26 cellular contexts compared by ENCODE assay signal in genomic region chr2:2875831-2876230, GRCh38.
"Had no signal": no experiment of that assay in that cellular context is flagged by ENCODE, and none has a peak within 500 bp of the region (broad histone marks: within the 10 kb centered on the region; RNA-seq: fewer than 3 reads in every experiment).

No MANE protein-coding gene starts in this region.

- H2AFZ ChIP-seq: hepatocyte had no signal

- H3K36me3 ChIP-seq: cardiac muscle cell, esophagus muscularis mucosa, gastroesophageal sphincter, heart left ventricle, lower lobe of right lung, prostate gland, right atrium auricular region, sigmoid colon, stomach, tibial artery had no signal

- H3K9me3 Mint-ChIP-seq: central memory CD8-positive, alpha-beta T cell; natural killer cell treated with Interleukin-12 subunit alpha and Interleukin-12 subunit beta and Interleukin-15 and Interleukin-18, amount 100 ng/mL, for 72 hours; stimulated activated effector memory CD8-positive, alpha-beta T cell treated with anti-CD3 and anti-CD28 coated beads, Interleukin-12 subunit alpha, Interleukin-12 subunit beta, amount 100 ng/mL, for 72 hours; type B pancreatic cell had no signal

- H3K9me3 ChIP-seq: lower lobe of right lung, mucosa of descending colon, prostate gland, right atrium auricular region, sigmoid colon had no signal

- H3K27me3 Mint-ChIP-seq: central memory CD8-positive, alpha-beta T cell; naive B cell; natural killer cell treated with Interleukin-12 subunit alpha and Interleukin-12 subunit beta and Interleukin-15 and Interleukin-18, amount 100 ng/mL, for 72 hours had no signal

- H3K4me3 ChIP-seq: cardiac muscle cell, esophagus muscularis mucosa, gastroesophageal sphincter, heart left ventricle, hepatocyte, lower lobe of right lung, mucosa of descending colon, prostate gland, right atrium auricular region, sigmoid colon, stomach, tibial artery had no signal

- H3K4me1 ChIP-seq: esophagus muscularis mucosa, foreskin keratinocyte, gastroesophageal sphincter, heart left ventricle, lower lobe of right lung, prostate gland, right atrium auricular region, sigmoid colon, stomach, tibial artery had no signal

- H3K4me1 Mint-ChIP-seq: central memory CD8-positive, alpha-beta T cell; stimulated activated effector memory CD8-positive, alpha-beta T cell treated with anti-CD3 and anti-CD28 coated beads, Interleukin-12 subunit alpha, Interleukin-12 subunit beta, amount 100 ng/mL, for 72 hours had no signal

- H3K27ac ChIP-seq: cardiac muscle cell, esophagus muscularis mucosa, foreskin keratinocyte, gastroesophageal sphincter, heart left ventricle, lower lobe of right lung, prostate gland, right atrium auricular region, sigmoid colon, stomach, tibial artery had no signal

- H3K27me3 ChIP-seq: cardiac muscle cell, esophagus muscularis mucosa, foreskin keratinocyte, hepatocyte, right atrium auricular region, sigmoid colon, stomach, tibial artery had no signal

- H3K4me3 Mint-ChIP-seq: central memory CD8-positive, alpha-beta T cell; natural killer cell treated with Interleukin-12 subunit alpha and Interleukin-12 subunit beta and Interleukin-15 and Interleukin-18, amount 100 ng/mL, for 72 hours; stimulated activated effector memory CD8-positive, alpha-beta T cell treated with anti-CD3 and anti-CD28 coated beads, Interleukin-12 subunit alpha, Interleukin-12 subunit beta, amount 100 ng/mL, for 72 hours; type B pancreatic cell had no signal

- H3K79me2 ChIP-seq: hepatocyte had no signal

- H3K36me3 Mint-ChIP-seq: naive B cell; natural killer cell treated with Interleukin-12 subunit alpha and Interleukin-12 subunit beta and Interleukin-15 and Interleukin-18, amount 100 ng/mL, for 72 hours; stimulated activated effector memory CD8-positive, alpha-beta T cell treated with anti-CD3 and anti-CD28 coated beads, Interleukin-12 subunit alpha, Interleukin-12 subunit beta, amount 100 ng/mL, for 72 hours; type B pancreatic cell had no signal

- DNase-seq: cortex of kidney; effector CD4-positive, alpha-beta T cell; foreskin keratinocyte; heart left ventricle; kidney glomerular epithelial cell; left colon; left ventricle myocardium superior; lower lobe of right lung; mucosa of descending colon; naive B cell; sigmoid colon; stimulated activated CD4-positive, alpha-beta T cell treated with anti-CD3 and anti-CD28 coated beads, Interleukin-2, amount 100 ng/mL, for 24 hours; stimulated activated CD4-positive, alpha-beta T cell treated with anti-CD3 and anti-CD28 coated beads, Interleukin-4, amount 100 ng/mL, for 24 hours; stimulated activated naive CD4-positive, alpha-beta T cell treated with Interleukin-2 at 50 U/mL for 16 hours; stomach; tibial artery had no signal

- H3K27ac Mint-ChIP-seq: naive B cell; natural killer cell treated with Interleukin-12 subunit alpha and Interleukin-12 subunit beta and Interleukin-15 and Interleukin-18, amount 100 ng/mL, for 72 hours; stimulated activated effector memory CD8-positive, alpha-beta T cell treated with anti-CD3 and anti-CD28 coated beads, Interleukin-12 subunit alpha, Interleukin-12 subunit beta, amount 100 ng/mL, for 72 hours; type B pancreatic cell had no signal

- ATAC-seq: foreskin keratinocyte; gastroesophageal sphincter; heart left ventricle; left colon; left ventricle myocardium superior; mucosa of descending colon; natural killer cell treated with Interleukin-12 subunit alpha and Interleukin-12 subunit beta and Interleukin-15 and Interleukin-18, amount 100 ng/mL, for 72 hours; stimulated activated effector memory CD8-positive, alpha-beta T cell treated with anti-CD3 and anti-CD28 coated beads, Interleukin-12 subunit alpha, Interleukin-12 subunit beta, amount 100 ng/mL, for 72 hours had no signal
